Comparison of ENCODE assay signal across 1 cellular context in the genomic region with DNA sequence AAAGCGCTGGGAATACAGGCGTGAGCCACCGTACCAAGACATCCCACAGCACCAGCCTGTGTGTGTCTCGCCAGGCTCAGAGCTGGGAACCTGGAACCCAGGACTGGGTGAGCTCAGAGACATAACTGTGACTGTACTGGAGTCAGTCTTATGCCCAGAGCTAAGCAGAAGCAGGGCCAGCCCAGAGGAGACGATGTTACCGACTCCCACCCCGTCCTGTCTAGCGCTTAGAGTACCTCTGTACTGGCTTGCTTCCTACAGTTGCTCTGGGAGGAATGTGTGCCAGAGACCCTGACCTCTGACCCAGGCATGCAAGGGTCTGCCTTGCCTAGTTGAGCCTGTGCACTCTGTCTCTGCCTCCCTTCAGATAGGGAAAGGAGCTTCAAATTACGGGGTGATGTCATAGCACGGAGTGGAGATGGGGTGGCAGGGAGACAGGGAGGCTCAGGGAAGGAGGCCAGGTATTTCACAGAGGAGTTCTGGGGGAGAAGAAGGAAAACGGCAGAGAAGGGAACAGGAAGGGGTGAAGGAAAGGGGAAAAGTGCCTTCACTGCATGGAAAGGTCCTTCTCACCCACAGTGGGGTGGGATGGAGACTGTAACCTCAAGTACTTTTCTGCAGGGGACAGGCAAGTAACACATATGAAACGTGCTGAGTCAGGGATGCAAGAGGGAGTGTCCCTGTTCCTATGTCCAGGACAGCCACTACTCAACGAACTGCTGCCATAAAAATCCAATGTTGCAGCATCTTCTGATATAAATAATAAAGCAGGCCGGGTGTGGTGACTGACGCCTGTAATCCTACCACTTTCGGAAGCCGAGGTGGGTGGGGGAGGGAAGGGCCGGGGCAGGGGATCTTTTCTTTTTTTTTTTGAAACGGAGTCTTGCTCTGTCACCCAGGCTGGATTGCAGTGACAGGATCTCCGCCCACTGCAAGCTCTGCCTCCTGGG.
TF ChIP-seq lines count a peak whose summit lies in the region.

No MANE protein-coding gene starts in this region.

TF ChIP-seq in HCT116, 20 proteins besides CTCF, POLR2A, EP300 and RAD21:
- TF ChIP-seq, protein P1, sequence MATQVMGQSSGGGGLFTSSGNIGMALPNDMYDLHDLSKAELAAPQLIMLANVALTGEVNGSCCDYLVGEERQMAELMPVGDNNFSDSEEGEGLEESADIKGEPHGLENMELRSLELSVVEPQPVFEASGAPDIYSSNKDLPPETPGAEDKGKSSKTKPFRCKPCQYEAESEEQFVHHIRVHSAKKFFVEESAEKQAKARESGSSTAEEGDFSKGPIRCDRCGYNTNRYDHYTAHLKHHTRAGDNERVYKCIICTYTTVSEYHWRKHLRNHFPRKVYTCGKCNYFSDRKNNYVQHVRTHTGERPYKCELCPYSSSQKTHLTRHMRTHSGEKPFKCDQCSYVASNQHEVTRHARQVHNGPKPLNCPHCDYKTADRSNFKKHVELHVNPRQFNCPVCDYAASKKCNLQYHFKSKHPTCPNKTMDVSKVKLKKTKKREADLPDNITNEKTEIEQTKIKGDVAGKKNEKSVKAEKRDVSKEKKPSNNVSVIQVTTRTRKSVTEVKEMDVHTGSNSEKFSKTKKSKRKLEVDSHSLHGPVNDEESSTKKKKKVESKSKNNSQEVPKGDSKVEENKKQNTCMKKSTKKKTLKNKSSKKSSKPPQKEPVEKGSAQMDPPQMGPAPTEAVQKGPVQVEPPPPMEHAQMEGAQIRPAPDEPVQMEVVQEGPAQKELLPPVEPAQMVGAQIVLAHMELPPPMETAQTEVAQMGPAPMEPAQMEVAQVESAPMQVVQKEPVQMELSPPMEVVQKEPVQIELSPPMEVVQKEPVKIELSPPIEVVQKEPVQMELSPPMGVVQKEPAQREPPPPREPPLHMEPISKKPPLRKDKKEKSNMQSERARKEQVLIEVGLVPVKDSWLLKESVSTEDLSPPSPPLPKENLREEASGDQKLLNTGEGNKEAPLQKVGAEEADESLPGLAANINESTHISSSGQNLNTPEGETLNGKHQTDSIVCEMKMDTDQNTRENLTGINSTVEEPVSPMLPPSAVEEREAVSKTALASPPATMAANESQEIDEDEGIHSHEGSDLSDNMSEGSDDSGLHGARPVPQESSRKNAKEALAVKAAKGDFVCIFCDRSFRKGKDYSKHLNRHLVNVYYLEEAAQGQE (IDR thresholded peaks at IDR 0.05; ENCODE audit: low read depth) = no peak
- TF ChIP-seq, protein P2, sequence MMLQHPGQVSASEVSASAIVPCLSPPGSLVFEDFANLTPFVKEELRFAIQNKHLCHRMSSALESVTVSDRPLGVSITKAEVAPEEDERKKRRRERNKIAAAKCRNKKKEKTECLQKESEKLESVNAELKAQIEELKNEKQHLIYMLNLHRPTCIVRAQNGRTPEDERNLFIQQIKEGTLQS (IDR thresholded peaks at IDR 0.05) = no peak
- TF ChIP-seq EZH2 (IDR thresholded peaks at IDR 0.05) (no peak), POLR2AphosphoS5 (IDR thresholded peaks at IDR 0.05; ENCODE audit: low read depth, low read length) (peak; percentile 37), EGR1 (IDR thresholded peaks at IDR 0.05; ENCODE audit: low read depth) (no peak)
